In the genomic region with DNA sequence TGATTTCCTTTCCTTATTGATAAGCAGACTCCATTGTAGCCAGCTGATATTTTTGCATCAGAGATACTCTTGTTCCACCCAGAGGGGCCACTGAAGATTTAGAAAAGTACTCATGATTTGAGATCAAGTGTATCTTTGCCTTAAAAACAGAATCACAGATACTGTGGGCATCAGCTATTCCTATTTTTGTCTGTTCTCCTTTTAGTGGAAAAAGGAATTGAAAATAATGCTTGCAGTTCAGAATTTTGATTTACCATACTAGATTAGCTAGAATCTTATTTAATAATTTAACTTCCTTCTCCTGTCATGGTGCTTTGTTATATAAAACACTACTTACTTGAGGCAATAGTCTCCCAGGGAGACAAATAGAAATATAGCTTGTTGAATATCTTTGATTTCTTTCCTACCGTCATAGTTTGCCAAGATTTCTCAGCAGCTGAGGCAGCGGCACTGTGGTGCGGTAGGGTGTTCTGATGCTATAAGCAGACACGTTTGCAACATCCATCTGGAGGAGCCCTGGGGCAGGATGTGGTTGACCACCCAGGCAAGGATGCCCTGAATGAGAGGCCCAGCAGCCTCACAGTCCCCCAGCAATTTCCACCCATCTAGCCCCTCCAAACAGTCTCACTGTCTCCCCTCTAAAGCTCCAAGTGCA, we compare ENCODE assay signal across 1 cellular context.
TF ChIP-seq lines count a peak whose summit lies in the region.

No MANE protein-coding gene starts in this region.

TF ChIP-seq in HepG2, 621 proteins besides CTCF, POLR2A, EP300 and RAD21:
- TF ChIP-seq, protein P1, sequence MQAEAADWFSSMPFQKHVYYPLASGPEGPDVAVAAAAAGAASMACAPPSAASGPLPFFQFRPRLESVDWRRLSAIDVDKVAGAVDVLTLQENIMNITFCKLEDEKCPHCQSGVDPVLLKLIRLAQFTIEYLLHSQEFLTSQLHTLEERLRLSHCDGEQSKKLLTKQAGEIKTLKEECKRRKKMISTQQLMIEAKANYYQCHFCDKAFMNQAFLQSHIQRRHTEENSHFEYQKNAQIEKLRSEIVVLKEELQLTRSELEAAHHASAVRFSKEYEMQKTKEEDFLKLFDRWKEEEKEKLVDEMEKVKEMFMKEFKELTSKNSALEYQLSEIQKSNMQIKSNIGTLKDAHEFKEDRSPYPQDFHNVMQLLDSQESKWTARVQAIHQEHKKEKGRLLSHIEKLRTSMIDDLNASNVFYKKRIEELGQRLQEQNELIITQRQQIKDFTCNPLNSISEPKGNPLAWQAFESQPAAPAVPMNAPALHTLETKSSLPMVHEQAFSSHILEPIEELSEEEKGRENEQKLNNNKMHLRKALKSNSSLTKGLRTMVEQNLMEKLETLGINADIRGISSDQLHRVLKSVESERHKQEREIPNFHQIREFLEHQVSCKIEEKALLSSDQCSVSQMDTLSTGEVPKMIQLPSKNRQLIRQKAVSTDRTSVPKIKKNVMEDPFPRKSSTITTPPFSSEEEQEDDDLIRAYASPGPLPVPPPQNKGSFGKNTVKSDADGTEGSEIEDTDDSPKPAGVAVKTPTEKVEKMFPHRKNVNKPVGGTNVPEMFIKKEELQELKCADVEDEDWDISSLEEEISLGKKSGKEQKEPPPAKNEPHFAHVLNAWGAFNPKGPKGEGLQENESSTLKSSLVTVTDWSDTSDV (CRISPR knock-in tag; IDR thresholded peaks at IDR 0.05), result no peak
- TF ChIP-seq POGZ (CRISPR knock-in tag; IDR thresholded peaks at IDR 0.05) (no peak), MEIS1 (CRISPR knock-in tag; IDR thresholded peaks at IDR 0.05; ENCODE audit: borderline replicate concordance) (no peak), ZFP36L2 (CRISPR knock-in tag; IDR thresholded peaks at IDR 0.05) (no peak), ZNF598 (CRISPR knock-in tag; IDR thresholded peaks at IDR 0.05; ENCODE audit: borderline replicate concordance) (no peak), NR2C2 (CRISPR knock-in tag; IDR thresholded peaks at IDR 0.05; ENCODE audit: borderline replicate concordance) (no peak), ZNF232 (CRISPR knock-in tag; IDR thresholded peaks at IDR 0.05; ENCODE audit: borderline replicate concordance) (no peak), NAIF1 (CRISPR knock-in tag; IDR thresholded peaks at IDR 0.05; ENCODE audit: borderline replicate concordance) (no peak), SETDB1 (CRISPR knock-in tag; IDR thresholded peaks at IDR 0.05; ENCODE audit: borderline replicate concordance) (no peak), PHB2 (IDR thresholded peaks at IDR 0.05; ENCODE audit: partially characterized antibody) (no peak), GATAD2A (CRISPR knock-in tag; IDR thresholded peaks at IDR 0.05) (no peak), ZNF337 (CRISPR knock-in tag; IDR thresholded peaks at IDR 0.05; ENCODE audit: borderline replicate concordance, low read depth) (no peak), HNRNPLL (IDR thresholded peaks at IDR 0.05; ENCODE audit: low read depth, low read length, poor library complexity, severe bottlenecking) (no peak), JUNB (CRISPR knock-in tag; IDR thresholded peaks at IDR 0.05; ENCODE audit: borderline replicate concordance) (no peak), NFIC (IDR thresholded peaks at IDR 0.05; ENCODE audit: low read length) (no peak), ZNF614 (CRISPR knock-in tag; IDR thresholded peaks at IDR 0.05; ENCODE audit: borderline replicate concordance) (no peak)
- TF ChIP-seq, protein P2, sequence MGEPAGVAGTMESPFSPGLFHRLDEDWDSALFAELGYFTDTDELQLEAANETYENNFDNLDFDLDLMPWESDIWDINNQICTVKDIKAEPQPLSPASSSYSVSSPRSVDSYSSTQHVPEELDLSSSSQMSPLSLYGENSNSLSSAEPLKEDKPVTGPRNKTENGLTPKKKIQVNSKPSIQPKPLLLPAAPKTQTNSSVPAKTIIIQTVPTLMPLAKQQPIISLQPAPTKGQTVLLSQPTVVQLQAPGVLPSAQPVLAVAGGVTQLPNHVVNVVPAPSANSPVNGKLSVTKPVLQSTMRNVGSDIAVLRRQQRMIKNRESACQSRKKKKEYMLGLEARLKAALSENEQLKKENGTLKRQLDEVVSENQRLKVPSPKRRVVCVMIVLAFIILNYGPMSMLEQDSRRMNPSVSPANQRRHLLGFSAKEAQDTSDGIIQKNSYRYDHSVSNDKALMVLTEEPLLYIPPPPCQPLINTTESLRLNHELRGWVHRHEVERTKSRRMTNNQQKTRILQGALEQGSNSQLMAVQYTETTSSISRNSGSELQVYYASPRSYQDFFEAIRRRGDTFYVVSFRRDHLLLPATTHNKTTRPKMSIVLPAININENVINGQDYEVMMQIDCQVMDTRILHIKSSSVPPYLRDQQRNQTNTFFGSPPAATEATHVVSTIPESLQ (CRISPR knock-in tag; conservative IDR thresholded peaks at IDR 0.05), result no peak
- TF ChIP-seq, protein P3, sequence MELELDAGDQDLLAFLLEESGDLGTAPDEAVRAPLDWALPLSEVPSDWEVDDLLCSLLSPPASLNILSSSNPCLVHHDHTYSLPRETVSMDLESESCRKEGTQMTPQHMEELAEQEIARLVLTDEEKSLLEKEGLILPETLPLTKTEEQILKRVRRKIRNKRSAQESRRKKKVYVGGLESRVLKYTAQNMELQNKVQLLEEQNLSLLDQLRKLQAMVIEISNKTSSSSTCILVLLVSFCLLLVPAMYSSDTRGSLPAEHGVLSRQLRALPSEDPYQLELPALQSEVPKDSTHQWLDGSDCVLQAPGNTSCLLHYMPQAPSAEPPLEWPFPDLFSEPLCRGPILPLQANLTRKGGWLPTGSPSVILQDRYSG (CRISPR knock-in tag; IDR thresholded peaks at IDR 0.05), result no peak
- TF ChIP-seq, protein P4, sequence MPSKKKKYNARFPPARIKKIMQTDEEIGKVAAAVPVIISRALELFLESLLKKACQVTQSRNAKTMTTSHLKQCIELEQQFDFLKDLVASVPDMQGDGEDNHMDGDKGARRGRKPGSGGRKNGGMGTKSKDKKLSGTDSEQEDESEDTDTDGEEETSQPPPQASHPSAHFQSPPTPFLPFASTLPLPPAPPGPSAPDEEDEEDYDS (CRISPR knock-in tag; IDR thresholded peaks at IDR 0.05), result no peak
